Comparison of ENCODE assay signal across 1 cellular context in genomic region chr1:87968259-87968955, GRCh38.
A peak's percentile ranks its signal among the peaks of the same experiment; 100 is the strongest.
TF ChIP-seq lines count a peak whose summit lies in the region.

No MANE protein-coding gene starts in this region.

TF ChIP-seq in endothelial cell of umbilical vein, 7 proteins besides CTCF, POLR2A, EP300 and RAD21 (continued from another document):
- TF ChIP-seq FOS (IDR thresholded peaks at IDR 0.05; ENCODE audit: borderline replicate concordance, insufficient read depth, low read length) (peak; percentile 70), GATA2 (IDR thresholded peaks at IDR 0.05; ENCODE audit: insufficient read depth, insufficient read length, low read depth, low read length) (peak; percentile 91), POLR2AphosphoS5 (IDR thresholded peaks at IDR 0.05; ENCODE audit: insufficient read depth, low read depth, low read length) (peak; percentile 52), JUN (IDR thresholded peaks at IDR 0.05; ENCODE audit: borderline replicate concordance, insufficient read depth, insufficient read length, low read depth) (peak; percentile 35), EZH2 (IDR thresholded peaks at IDR 0.05; ENCODE audit: borderline replicate concordance, low read depth, low read length, severe bottlenecking) (no peak), MYC (IDR thresholded peaks at IDR 0.05; ENCODE audit: low read depth, low read length) (no peak)
TF ChIP-seq in endothelial cell of umbilical vein: peak in this region for 4.
